8 cellular contexts compared by ENCODE assay signal in genomic region chr11:101428918-101429317, GRCh38.
A peak's percentile ranks its signal among the peaks of the same experiment; 100 is the strongest.
DNase-seq lines count a peak whose midpoint lies in the region; ATAC-seq and TF ChIP-seq lines count a peak whose summit lies in the region.

No MANE protein-coding gene starts in this region.

- H3K9me3 ChIP-seq in Caco-2 (peaks cover 8% of the 10 kb centered on the region), OCI-LY7 (ENCODE audit: low read length) (no peaks in the 10 kb centered on the region), testis (no peaks in the 10 kb centered on the region)

- CTCF ChIA-PET in Caco-2 (lab: Charles Lee): interaction anchor here (0.6 to 1.4 kb wide), 7 partner anchors 9 to 840 kb away, joined by 3 to 8 read pairs (median 3); partner anchors contain the start of gene CEP126
- CTCF ChIA-PET in OCI-LY7 (lab: Charles Lee; ENCODE audit: unreplicated experiment): no interaction called here
- CTCF ChIA-PET in activated CD8-positive, alpha-beta T cell treated with anti-CD3 and anti-CD28 coated beads for 36 hours (lab: Charles Lee): no interaction called here

- peak; percentile 74 to 79 for TF ChIP-seq CTCF in Caco-2 (IDR thresholded peaks at IDR 0.05; ENCODE audit: insufficient read depth in 1 of 2, low read depth in 1 of 2, low read length in 1 of 2, severe bottlenecking in 1 of 2, unreplicated experiment in 1 of 2)
- peak; percentile 79 to 89 for TF ChIP-seq CTCF in GM23338 (conservative IDR thresholded peaks at IDR 0.05; ENCODE audit: low read depth in 2 of 2)
- peak; percentile 80 for TF ChIP-seq CTCF in OCI-LY7 (conservative IDR thresholded peaks at IDR 0.05; ENCODE audit: low read length)
- no peak for TF ChIP-seq CTCF in activated CD8-positive, alpha-beta T cell treated with anti-CD3 and anti-CD28 coated beads for 36 hours (IDR thresholded peaks at IDR 0.05)
- TF ChIP-seq CTCF in testis (IDR thresholded peaks at IDR 0.05): no peak

- TF ChIP-seq POLR2A in testis (IDR thresholded peaks at IDR 0.05): no peak

- peaks cover 9% of the 10 kb centered on the region for H3K9me3 Mint-ChIP-seq in Caco-2 (ENCODE audit: unreplicated experiment)
- no peaks in the 10 kb centered on the region for H3K9me3 Mint-ChIP-seq in GM23338
- H3K9me3 Mint-ChIP-seq in activated CD8-positive, alpha-beta T cell treated with anti-CD3 and anti-CD28 coated beads for 36 hours: peaks cover 19% of the 10 kb centered on the region

- H3K27me3 ChIP-seq in Caco-2 (replicated peaks; ENCODE audit: control insufficient read depth, insufficient read depth, low read length): no peaks in the 10 kb centered on the region
- no peaks in the 10 kb centered on the region for H3K27me3 ChIP-seq in GM23338 (ENCODE audit: insufficient read depth)
- H3K27me3 ChIP-seq in testis: no peaks in the 10 kb centered on the region

- H3F3A ChIP-seq in GM23338 (replicated peaks; ENCODE audit: low read depth): no peaks in the 10 kb centered on the region

- no peak overlapping the region for H3K27ac ChIP-seq in GM23338 (ENCODE audit: low read depth)
- no peak overlapping the region for H3K27ac ChIP-seq in OCI-LY7 (ENCODE audit: low read depth, low read length, poor library complexity, severe bottlenecking)
- H3K27ac ChIP-seq in testis: no peak overlapping the region

- ATAC-seq in GM23338: peak; percentile 98
- no peak for ATAC-seq in activated CD8-positive, alpha-beta T cell treated with anti-CD3 and anti-CD28 coated beads for 36 hours

- H3K36me3 ChIP-seq in Caco-2 (ENCODE audit: control insufficient read depth, insufficient read depth, low read length) (no peaks in the 10 kb centered on the region), GM23338 (ENCODE audit: insufficient read depth) (no peaks in the 10 kb centered on the region), OCI-LY7 (ENCODE audit: insufficient read depth, low read length) (no peaks in the 10 kb centered on the region), testis (ENCODE audit: low read depth, missing control alignments) (no peaks in the 10 kb centered on the region)

- H3K4me3 Mint-ChIP-seq in Caco-2 (ENCODE audit: unreplicated experiment) (peak overlapping the region; percentile 10), GM23338 (no peak overlapping the region)
- H3K4me3 Mint-ChIP-seq in activated CD8-positive, alpha-beta T cell treated with anti-CD3 and anti-CD28 coated beads for 36 hours: no peak overlapping the region

- H3K27me3 Mint-ChIP-seq in Caco-2 (ENCODE audit: insufficient read depth, unreplicated experiment): no peaks in the 10 kb centered on the region
- H3K27me3 Mint-ChIP-seq in GM23338 (ENCODE audit: insufficient read depth, low read depth, poor library complexity): peaks cover 3% of the 10 kb centered on the region
- H3K27me3 Mint-ChIP-seq in activated CD8-positive, alpha-beta T cell treated with anti-CD3 and anti-CD28 coated beads for 36 hours: no peaks in the 10 kb centered on the region

- H3K4me3 ChIP-seq in Caco-2 (ENCODE audit: low read depth, low read length) (no peak overlapping the region), GM23338 (no peak overlapping the region), OCI-LY7 (ENCODE audit: low read depth, low read length, poor library complexity, severe bottlenecking) (no peak overlapping the region), testis (no peak overlapping the region)

- DNase-seq in Caco-2 (peak in 1 of 2 experiments; percentile 65), GM23338 (ENCODE audit: low spot score) (peak; percentile 74), OCI-LY7 (ENCODE audit: low spot score) (peak; percentile 48), glomerular visceral epithelial cell (ENCODE audit: extremely low spot score) (peak; percentile 6), NCI-H2171 treated with DMSO at 0.1 percent for 48 hours (lab: John Stamatoyannopoulos, UW) (no peak), testis (no peak)
- DNase-seq in activated CD8-positive, alpha-beta T cell treated with anti-CD3 and anti-CD28 coated beads for 36 hours: no peak
- no peak for DNase-seq in activated CD4-positive, alpha-beta T cell treated with anti-CD3 and anti-CD28 coated beads for 48 hours

- H3K9me2 ChIP-seq in GM23338 (ENCODE audit: insufficient read depth) (no peaks in the 10 kb centered on the region), OCI-LY7 (ENCODE audit: insufficient read depth, low read length) (no peaks in the 10 kb centered on the region)

- H3K4me1 Mint-ChIP-seq in Caco-2 (ENCODE audit: low read depth, unreplicated experiment) (peaks cover 23% of the 10 kb centered on the region), GM23338 (peaks cover 13% of the 10 kb centered on the region)
- H3K4me1 Mint-ChIP-seq in activated CD8-positive, alpha-beta T cell treated with anti-CD3 and anti-CD28 coated beads for 36 hours (ENCODE audit: low read depth): no peaks in the 10 kb centered on the region

- H4K20me1 ChIP-seq in GM23338 (replicated peaks; ENCODE audit: insufficient read depth) (no peaks in the 10 kb centered on the region), OCI-LY7 (ENCODE audit: insufficient read depth, low read length) (no peaks in the 10 kb centered on the region)

- H3K4me2 ChIP-seq in GM23338: no peak overlapping the region
- no peak overlapping the region for H3K4me2 ChIP-seq in OCI-LY7 (ENCODE audit: low read length)

- intact Hi-C loops in Caco-2 (cut with micrococcal nuclease; ENCODE audit: unreplicated experiment) (loop anchor here (1.0 to 5.0 kb wide), 6 partner anchors 42 to 1068 kb away; no protein-coding TSS in a partner anchor), OCI-LY7 (cut with micrococcal nuclease; ENCODE audit: unreplicated experiment) (loop anchor here (5.0 kb wide), 1 partner anchor 418 kb away; no protein-coding TSS in a partner anchor), testis (cut with DNase I; ENCODE audit: low total_unique reads) (no loop called here)
- intact Hi-C loops in activated CD8-positive, alpha-beta T cell treated with anti-CD3 and anti-CD28 coated beads for 36 hours (cut with micrococcal nuclease): no loop called here

- H3K27ac Mint-ChIP-seq in Caco-2 (ENCODE audit: unreplicated experiment) (no peak overlapping the region), GM23338 (no peak overlapping the region)
- H3K27ac Mint-ChIP-seq in activated CD8-positive, alpha-beta T cell treated with anti-CD3 and anti-CD28 coated beads for 36 hours: no peak overlapping the region

- H2AFZ ChIP-seq in GM23338 (peak overlapping the region; percentile 73), OCI-LY7 (ENCODE audit: low read length) (no peak overlapping the region)

- POLR2A ChIA-PET in Caco-2 (lab: Charles Lee) (no interaction called here), OCI-LY7 (lab: Charles Lee) (interaction anchor here (0.6 to 0.7 kb wide), 2 partner anchors 55 to 176 kb away, joined by 3 to 4 read pairs; no protein-coding TSS in a partner anchor)
- POLR2A ChIA-PET in activated CD8-positive, alpha-beta T cell treated with anti-CD3 and anti-CD28 coated beads for 36 hours (lab: Charles Lee): no interaction called here

- BruUV-seq in Caco-2 (replicated peaks; lab: Mats Ljungman, UMichigan) (no TSS peak), OCI-LY7 (replicated peaks; lab: Mats Ljungman, UMichigan) (no TSS peak)

- WGBS in testis, 2 donors: 89% methylated on average over 1 of the region's 1 CpG

- H3K4me1 ChIP-seq in Caco-2 (peaks cover 22% of the 10 kb centered on the region), GM23338 (ENCODE audit: insufficient read depth) (0 out of 2 replicates have a peak, but pooled peaks cover 6% of the 10 kb centered on the region), OCI-LY7 (ENCODE audit: insufficient read depth, low read length, poor library complexity, severe bottlenecking) (no peaks in the 10 kb centered on the region), testis (no peaks in the 10 kb centered on the region)

- no peaks in the 10 kb centered on the region for H3K36me3 Mint-ChIP-seq in Caco-2 (ENCODE audit: insufficient read depth, unreplicated experiment)
- no peaks in the 10 kb centered on the region for H3K36me3 Mint-ChIP-seq in GM23338 (ENCODE audit: low read depth)
- H3K36me3 Mint-ChIP-seq in activated CD8-positive, alpha-beta T cell treated with anti-CD3 and anti-CD28 coated beads for 36 hours (ENCODE audit: low read depth): no peaks in the 10 kb centered on the region

- H3K79me2 ChIP-seq in GM23338 (replicated peaks; ENCODE audit: insufficient read depth) (no peaks in the 10 kb centered on the region), OCI-LY7 (ENCODE audit: insufficient read depth, low read depth, low read length) (no peaks in the 10 kb centered on the region)

TF ChIP-seq in GM23338, 12 proteins besides CTCF, POLR2A, EP300 and RAD21 (continues in another document):
- no peak for TF ChIP-seq STAT1 (IDR thresholded peaks at IDR 0.05; ENCODE audit: unreplicated experiment)

Comparison
In these comparisons a context has a peak if more than half of its experiments do, and no peak if none do; other contexts are left out.
1. DNase-seq: peak in GM23338 (single experiment), OCI-LY7 (single experiment) and glomerular visceral epithelial cell (single experiment); none in NCI-H2171 treated with DMSO at 0.1 percent for 48 hours (single experiment), activated CD8-positive, alpha-beta T cell treated with anti-CD3 and anti-CD28 coated beads for 36 hours (single experiment), testis (single experiment) and activated CD4-positive, alpha-beta T cell treated with anti-CD3 and anti-CD28 coated beads for 48 hours (single experiment).
2. CTCF ChIP-seq: peak in Caco-2 (2 of 2), GM23338 (2 of 2) and OCI-LY7 (single experiment); none in activated CD8-positive, alpha-beta T cell treated with anti-CD3 and anti-CD28 coated beads for 36 hours (single experiment) and testis (0 of 3).
3. intact Hi-C loops: an anchor here in Caco-2 (1.0 to 5.0 kb wide) and OCI-LY7 (5.0 kb wide); none called in activated CD8-positive, alpha-beta T cell treated with anti-CD3 and anti-CD28 coated beads for 36 hours and testis.